In the genomic region with DNA sequence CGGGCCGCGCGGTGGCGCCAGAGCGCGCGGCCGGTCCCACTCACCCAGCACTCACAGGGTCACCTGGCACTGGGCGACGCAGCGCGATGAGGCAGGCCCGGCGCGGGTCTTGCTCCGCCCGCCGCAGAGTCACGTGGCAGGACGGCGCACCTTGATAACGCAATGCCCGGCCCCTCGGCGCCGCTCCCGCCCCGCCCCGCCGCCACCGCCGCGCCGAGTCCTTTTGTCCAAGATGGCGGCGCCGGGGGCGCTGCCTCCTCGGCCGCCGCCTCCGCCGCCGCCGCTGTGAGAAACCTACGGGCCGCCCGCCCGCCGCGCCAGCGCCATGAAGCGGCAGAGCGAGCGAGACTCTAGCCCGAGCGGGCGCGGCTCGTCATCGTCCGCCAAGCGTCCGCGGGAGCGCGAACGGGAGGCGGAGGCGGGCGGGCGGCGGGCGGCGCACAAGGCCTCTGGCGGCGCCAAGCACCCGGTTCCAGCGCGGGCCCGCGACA, we compare ENCODE assay signal across 1 cellular context.
TF ChIP-seq lines count a peak whose summit lies in the region.

TSS of gene RBM15B (plus strand) at position 211 of the 491 bp plus-strand sequence. CDS start at position 326, 115 bp downstream.

TF ChIP-seq in HEK293, 187 proteins besides CTCF, POLR2A, EP300 and RAD21 (continued from another document and continues in another):
- TF ChIP-seq, protein P1, sequence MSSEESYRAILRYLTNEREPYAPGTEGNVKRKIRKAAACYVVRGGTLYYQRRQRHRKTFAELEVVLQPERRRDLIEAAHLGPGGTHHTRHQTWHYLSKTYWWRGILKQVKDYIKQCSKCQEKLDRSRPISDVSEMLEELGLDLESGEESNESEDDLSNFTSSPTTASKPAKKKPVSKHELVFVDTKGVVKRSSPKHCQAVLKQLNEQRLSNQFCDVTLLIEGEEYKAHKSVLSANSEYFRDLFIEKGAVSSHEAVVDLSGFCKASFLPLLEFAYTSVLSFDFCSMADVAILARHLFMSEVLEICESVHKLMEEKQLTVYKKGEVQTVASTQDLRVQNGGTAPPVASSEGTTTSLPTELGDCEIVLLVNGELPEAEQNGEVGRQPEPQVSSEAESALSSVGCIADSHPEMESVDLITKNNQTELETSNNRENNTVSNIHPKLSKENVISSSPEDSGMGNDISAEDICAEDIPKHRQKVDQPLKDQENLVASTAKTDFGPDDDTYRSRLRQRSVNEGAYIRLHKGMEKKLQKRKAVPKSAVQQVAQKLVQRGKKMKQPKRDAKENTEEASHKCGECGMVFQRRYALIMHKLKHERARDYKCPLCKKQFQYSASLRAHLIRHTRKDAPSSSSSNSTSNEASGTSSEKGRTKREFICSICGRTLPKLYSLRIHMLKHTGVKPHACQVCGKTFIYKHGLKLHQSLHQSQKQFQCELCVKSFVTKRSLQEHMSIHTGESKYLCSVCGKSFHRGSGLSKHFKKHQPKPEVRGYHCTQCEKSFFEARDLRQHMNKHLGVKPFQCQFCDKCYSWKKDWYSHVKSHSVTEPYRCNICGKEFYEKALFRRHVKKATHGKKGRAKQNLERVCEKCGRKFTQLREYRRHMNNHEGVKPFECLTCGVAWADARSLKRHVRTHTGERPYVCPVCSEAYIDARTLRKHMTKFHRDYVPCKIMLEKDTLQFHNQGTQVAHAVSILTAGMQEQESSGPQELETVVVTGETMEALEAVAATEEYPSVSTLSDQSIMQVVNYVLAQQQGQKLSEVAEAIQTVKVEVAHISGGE (tag by site-specific recombination; conservative IDR thresholded peaks at IDR 0.05; ENCODE audit: low read depth) = no peak
- TF ChIP-seq ZFP3 (tag by site-specific recombination; IDR thresholded peaks at IDR 0.05; ENCODE audit: low read depth) (no peak), PRDM4 (tag by site-specific recombination; IDR thresholded peaks at IDR 0.05) (no peak), ZNF394 (tag by site-specific recombination; IDR thresholded peaks at IDR 0.05; ENCODE audit: borderline replicate concordance) (no peak), ZNF221 (tag by site-specific recombination; IDR thresholded peaks at IDR 0.05; ENCODE audit: borderline replicate concordance) (no peak), ZNF600 (tag by site-specific recombination; IDR thresholded peaks at IDR 0.05) (no peak), ZNF549 (tag by site-specific recombination; IDR thresholded peaks at IDR 0.05) (no peak), ZSCAN23 (tag by site-specific recombination; IDR thresholded peaks at IDR 0.05) (no peak), EGR2 (tag by site-specific recombination; IDR thresholded peaks at IDR 0.05; ENCODE audit: low read depth) (no peak), HOXA7 (CRISPR knock-in tag; IDR thresholded peaks at IDR 0.05; ENCODE audit: borderline replicate concordance) (no peak), KLF8 (tag by site-specific recombination; IDR thresholded peaks at IDR 0.05) (peak; percentile 77; the same call in 1 of the 2 replicates), ZNF830 (tag by site-specific recombination; IDR thresholded peaks at IDR 0.05; ENCODE audit: low read depth) (no peak), ZNF529 (tag by site-specific recombination; IDR thresholded peaks at IDR 0.05; ENCODE audit: insufficient replicate concordance) (no peak), ZNF155 (tag by site-specific recombination; IDR thresholded peaks at IDR 0.05) (no peak), GLIS1 (tag by site-specific recombination; IDR thresholded peaks at IDR 0.05) (peak; percentile 30; the same call in 1 of the 2 replicates), ZNF701 (tag by site-specific recombination; IDR thresholded peaks at IDR 0.05) (no peak), ZNF24 (tag by site-specific recombination; IDR thresholded peaks at IDR 0.05) (peak; percentile 55; the same call in 1 of the 2 replicates), SP7 (tag by site-specific recombination; IDR thresholded peaks at IDR 0.05) (peak; percentile 23; the same call in 1 of the 2 replicates), PRDM6 (tag by site-specific recombination; IDR thresholded peaks at IDR 0.05) (no peak), KLF10 (tag by site-specific recombination; IDR thresholded peaks at IDR 0.05) (peak; percentile 75), MZF1 (tag by site-specific recombination; IDR thresholded peaks at IDR 0.05; ENCODE audit: borderline replicate concordance) (no peak), ZNF335 (tag by site-specific recombination; conservative IDR thresholded peaks at IDR 0.05) (no peak), ZNF501 (tag by site-specific recombination; IDR thresholded peaks at IDR 0.05) (peak; percentile 27; the same call in 1 of the 2 replicates), ZNF211 (tag by site-specific recombination; IDR thresholded peaks at IDR 0.05; ENCODE audit: low read depth) (no peak), SCRT1 (tag by site-specific recombination; IDR thresholded peaks at IDR 0.05; ENCODE audit: borderline replicate concordance) (no peak), WT1 (tag by site-specific recombination; IDR thresholded peaks at IDR 0.05) (no peak), ZNF280D (tag by site-specific recombination; IDR thresholded peaks at IDR 0.05) (no peak), ZSCAN5A (tag by site-specific recombination; IDR thresholded peaks at IDR 0.05) (no peak), ZNF416 (tag by site-specific recombination; IDR thresholded peaks at IDR 0.05) (no peak), ZNF837 (tag by site-specific recombination; IDR thresholded peaks at IDR 0.05) (no peak), ZNF16 (tag by site-specific recombination; IDR thresholded peaks at IDR 0.05; ENCODE audit: low read depth) (no peak), ZNF785 (tag by site-specific recombination; IDR thresholded peaks at IDR 0.05) (no peak), ZSCAN30 (tag by site-specific recombination; IDR thresholded peaks at IDR 0.05) (peak; percentile 59; the same call in 1 of the 2 replicates), ZBTB6 (tag by site-specific recombination; IDR thresholded peaks at IDR 0.05) (no peak)
- TF ChIP-seq, protein P2, sequence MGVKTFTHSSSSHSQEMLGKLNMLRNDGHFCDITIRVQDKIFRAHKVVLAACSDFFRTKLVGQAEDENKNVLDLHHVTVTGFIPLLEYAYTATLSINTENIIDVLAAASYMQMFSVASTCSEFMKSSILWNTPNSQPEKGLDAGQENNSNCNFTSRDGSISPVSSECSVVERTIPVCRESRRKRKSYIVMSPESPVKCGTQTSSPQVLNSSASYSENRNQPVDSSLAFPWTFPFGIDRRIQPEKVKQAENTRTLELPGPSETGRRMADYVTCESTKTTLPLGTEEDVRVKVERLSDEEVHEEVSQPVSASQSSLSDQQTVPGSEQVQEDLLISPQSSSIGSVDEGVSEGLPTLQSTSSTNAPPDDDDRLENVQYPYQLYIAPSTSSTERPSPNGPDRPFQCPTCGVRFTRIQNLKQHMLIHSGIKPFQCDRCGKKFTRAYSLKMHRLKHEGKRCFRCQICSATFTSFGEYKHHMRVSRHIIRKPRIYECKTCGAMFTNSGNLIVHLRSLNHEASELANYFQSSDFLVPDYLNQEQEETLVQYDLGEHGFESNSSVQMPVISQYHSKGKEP (tag by site-specific recombination; IDR thresholded peaks at IDR 0.05) = no peak; the same call in 1 of the 2 replicates
- TF ChIP-seq, protein P3, sequence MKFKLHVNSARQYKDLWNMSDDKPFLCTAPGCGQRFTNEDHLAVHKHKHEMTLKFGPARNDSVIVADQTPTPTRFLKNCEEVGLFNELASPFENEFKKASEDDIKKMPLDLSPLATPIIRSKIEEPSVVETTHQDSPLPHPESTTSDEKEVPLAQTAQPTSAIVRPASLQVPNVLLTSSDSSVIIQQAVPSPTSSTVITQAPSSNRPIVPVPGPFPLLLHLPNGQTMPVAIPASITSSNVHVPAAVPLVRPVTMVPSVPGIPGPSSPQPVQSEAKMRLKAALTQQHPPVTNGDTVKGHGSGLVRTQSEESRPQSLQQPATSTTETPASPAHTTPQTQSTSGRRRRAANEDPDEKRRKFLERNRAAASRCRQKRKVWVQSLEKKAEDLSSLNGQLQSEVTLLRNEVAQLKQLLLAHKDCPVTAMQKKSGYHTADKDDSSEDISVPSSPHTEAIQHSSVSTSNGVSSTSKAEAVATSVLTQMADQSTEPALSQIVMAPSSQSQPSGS (tag by site-specific recombination; IDR thresholded peaks at IDR 0.05; ENCODE audit: low read depth) = no peak
- TF ChIP-seq, protein P4, sequence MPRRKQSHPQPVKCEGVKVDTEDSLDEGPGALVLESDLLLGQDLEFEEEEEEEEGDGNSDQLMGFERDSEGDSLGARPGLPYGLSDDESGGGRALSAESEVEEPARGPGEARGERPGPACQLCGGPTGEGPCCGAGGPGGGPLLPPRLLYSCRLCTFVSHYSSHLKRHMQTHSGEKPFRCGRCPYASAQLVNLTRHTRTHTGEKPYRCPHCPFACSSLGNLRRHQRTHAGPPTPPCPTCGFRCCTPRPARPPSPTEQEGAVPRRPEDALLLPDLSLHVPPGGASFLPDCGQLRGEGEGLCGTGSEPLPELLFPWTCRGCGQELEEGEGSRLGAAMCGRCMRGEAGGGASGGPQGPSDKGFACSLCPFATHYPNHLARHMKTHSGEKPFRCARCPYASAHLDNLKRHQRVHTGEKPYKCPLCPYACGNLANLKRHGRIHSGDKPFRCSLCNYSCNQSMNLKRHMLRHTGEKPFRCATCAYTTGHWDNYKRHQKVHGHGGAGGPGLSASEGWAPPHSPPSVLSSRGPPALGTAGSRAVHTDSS (tag by site-specific recombination; IDR thresholded peaks at IDR 0.05) = peak; percentile 14; the same call in 1 of the 2 replicates
- TF ChIP-seq, protein P5, sequence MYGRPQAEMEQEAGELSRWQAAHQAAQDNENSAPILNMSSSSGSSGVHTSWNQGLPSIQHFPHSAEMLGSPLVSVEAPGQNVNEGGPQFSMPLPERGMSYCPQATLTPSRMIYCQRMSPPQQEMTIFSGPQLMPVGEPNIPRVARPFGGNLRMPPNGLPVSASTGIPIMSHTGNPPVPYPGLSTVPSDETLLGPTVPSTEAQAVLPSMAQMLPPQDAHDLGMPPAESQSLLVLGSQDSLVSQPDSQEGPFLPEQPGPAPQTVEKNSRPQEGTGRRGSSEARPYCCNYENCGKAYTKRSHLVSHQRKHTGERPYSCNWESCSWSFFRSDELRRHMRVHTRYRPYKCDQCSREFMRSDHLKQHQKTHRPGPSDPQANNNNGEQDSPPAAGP (tag by site-specific recombination; IDR thresholded peaks at IDR 0.05) = peak; percentile 62; the same call in 1 of the 2 replicates
